In the genomic region with DNA sequence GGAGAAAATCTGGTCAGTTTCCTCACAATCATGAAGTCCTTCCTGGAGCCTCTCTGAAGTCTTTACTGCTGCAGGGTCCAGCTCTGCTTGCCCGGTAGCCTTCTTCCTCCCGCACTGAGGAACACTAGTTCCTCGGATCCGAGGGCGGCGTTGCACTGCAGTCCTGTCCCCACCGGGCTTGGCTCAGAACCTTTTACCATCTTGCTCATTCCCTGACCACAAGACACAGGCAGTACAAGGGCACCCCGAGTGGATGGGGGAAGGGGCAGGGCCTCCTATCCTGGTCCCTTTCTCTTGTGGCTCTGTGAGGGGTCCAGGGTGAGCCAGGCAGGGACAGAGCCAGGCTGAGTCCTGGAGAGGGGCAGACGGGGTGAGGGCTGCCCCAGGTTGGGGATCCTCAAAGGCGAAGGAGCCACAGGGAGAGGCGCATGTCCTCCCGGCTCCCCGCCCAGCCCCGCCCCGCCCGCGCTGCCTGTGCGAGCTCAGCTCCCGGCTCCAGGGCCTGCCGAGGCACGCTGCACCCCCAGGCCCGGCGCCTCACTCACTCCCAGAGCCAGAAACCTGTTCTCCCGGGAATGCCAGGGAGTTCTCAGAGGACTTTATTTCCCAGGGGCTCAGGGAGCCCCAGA, we compare ENCODE assay signal across 22 cellular contexts. TPM values are rescaled to one million over a fixed set of nuclear protein-coding genes. Genes with fewer than 3 reads are reported as not detected.
DNase-seq lines count a peak whose midpoint lies in the region; ATAC-seq and TF ChIP-seq lines count a peak whose summit lies in the region.
"Had no signal": no experiment of that assay in that cellular context is flagged by ENCODE, and none has a peak within 500 bp of the region (broad histone marks: within the 10 kb centered on the region; RNA-seq: fewer than 3 reads in every experiment).

No MANE protein-coding gene starts in this region.

- no peak overlapping the region for H3K4ac ChIP-seq in neuronal stem cell (ENCODE audit: low read length)
- no peak overlapping the region for H3K4ac ChIP-seq in mesenchymal stem cell (ENCODE audit: low read depth in 1 of 2, low read length in 2 of 2)

- POLR2A ChIA-PET in RWPE1 (lab: Yijun Ruan, JAX; ENCODE audit: low non-redundant PET), result interaction anchor here (0.6 to 2.3 kb wide), 2 partner anchors 20 to 69 kb away, joined by 3 to 8 read pairs; no protein-coding TSS in a partner anchor

- H3K18ac ChIP-seq in neuronal stem cell (ENCODE audit: low read length) (peak overlapping the region; percentile 84), mesenchymal stem cell (ENCODE audit: low read depth in 1 of 2, low read length in 2 of 2) (no peak overlapping the region)

- H3K4me1 ChIP-seq in GM23338 (ENCODE audit: insufficient read depth) (peaks cover 15% of the 10 kb centered on the region; the same call in 1 of the 2 replicates), neuronal stem cell (ENCODE audit: control insufficient read depth in 2 of 2, insufficient read depth in 1 of 2, low read depth in 1 of 2, low read length in 2 of 2) (peaks cover 0 to 7% of the 10 kb centered on the region in 2 donors), BE2C (no peaks in the 10 kb centered on the region), mesenchymal stem cell (ENCODE audit: control insufficient read depth, insufficient read depth, low read depth, low read length) (peaks cover 4% of the 10 kb centered on the region)

- H3K4me3 ChIP-seq in GM23338 (peak overlapping the region; percentile 32), epithelial cell of esophagus (ENCODE audit: low read length) (peak overlapping the region; percentile 64), neuronal stem cell (ENCODE audit: low read length in 2 of 2) (no peak overlapping the region), BE2C (ENCODE audit: low read depth, low read length) (no peak overlapping the region), mesenchymal stem cell (ENCODE audit: insufficient read depth in 1 of 2, low read depth in 1 of 2, low read length in 2 of 2) (no peak overlapping the region)

- H3K9ac ChIP-seq in neuronal stem cell (ENCODE audit: low read depth, low read length, poor library complexity) (no peak overlapping the region), mesenchymal stem cell (ENCODE audit: low read length) (no peak overlapping the region)
- H3K9ac ChIP-seq: KMS-11 had no signal

- H3K23ac ChIP-seq in neuronal stem cell (ENCODE audit: low read depth, low read length, poor library complexity) (peak overlapping the region; percentile 62), mesenchymal stem cell (ENCODE audit: low read length in 2 of 2) (no peak overlapping the region)

- H3K79me2 ChIP-seq in GM23338 (replicated peaks; ENCODE audit: insufficient read depth), result no peaks in the 10 kb centered on the region

- H3K4me1 Mint-ChIP-seq in GM23338, result peaks cover 18% of the 10 kb centered on the region
- H3K4me1 Mint-ChIP-seq: activated CD4-positive, alpha-beta T cell treated with anti-CD3 and anti-CD28 coated beads, Interleukin-2, amount 10 ng/mL, durations not matched to agents 24 days and 14 days; endodermal cell had no signal

- H2AK5ac ChIP-seq in neuronal stem cell (ENCODE audit: low read depth, low read length), result peak overlapping the region; percentile 40
- no peak overlapping the region for H2AK5ac ChIP-seq in mesenchymal stem cell (ENCODE audit: low read length, severe bottlenecking)

- peak; percentile 69 for DNase-seq in GM23338 (ENCODE audit: low spot score)
- peak; percentile 95 for DNase-seq in RWPE1 (ENCODE audit: low spot score)
- DNase-seq in epithelial cell of esophagus (ENCODE audit: low read depth), result peak; percentile 94
- DNase-seq in neuronal stem cell (ENCODE audit: low spot score), result no peak
- DNase-seq in activated gamma-delta T cell treated with Interleukin-2 at 50 U/mL for 16 hours, result no peak
- no peak for DNase-seq in BE2C
- DNase-seq in mesenchymal stem cell, result no peak
- no peak for DNase-seq in GM20000 (ENCODE audit: low spot score)
- DNase-seq: activated CD4-positive, alpha-beta T cell treated with anti-CD3 and anti-CD28 coated beads, Interleukin-2, amount 10 ng/mL, durations not matched to agents 24 days and 14 days; activated naive CD4-positive, alpha-beta T cell treated with Interleukin-2 at 50 U/mL for 16 hours; aorta; EL; endodermal cell; HCEC 1CT; NCI-H1048 had no signal

- H3K9me2 ChIP-seq in GM23338 (ENCODE audit: insufficient read depth), result no peaks in the 10 kb centered on the region

- H3K9me3 ChIP-seq in neuronal stem cell (replicated peaks in 1 of 2; ENCODE audit: control insufficient read depth in 2 of 2, insufficient read depth in 1 of 2, low read depth in 1 of 2, low read length in 2 of 2), result no peaks in the 10 kb centered on the region
- no peaks in the 10 kb centered on the region for H3K9me3 ChIP-seq in BE2C
- no peaks in the 10 kb centered on the region for H3K9me3 ChIP-seq in mesenchymal stem cell (ENCODE audit: control insufficient read depth, low read length)

- no peak overlapping the region for H3K27ac ChIP-seq in GM23338 (ENCODE audit: low read depth)
- peak overlapping the region; percentile 76 for H3K27ac ChIP-seq in RWPE1
- H3K27ac ChIP-seq in neuronal stem cell (replicated peaks; ENCODE audit: low read length), result no peak overlapping the region
- no peak overlapping the region for H3K27ac ChIP-seq in mesenchymal stem cell (ENCODE audit: low read length, poor library complexity, severe bottlenecking)
- H3K27ac ChIP-seq: KMS-11 had no signal

- H2BK12ac ChIP-seq in neuronal stem cell (ENCODE audit: low read length) (no peak overlapping the region), mesenchymal stem cell (ENCODE audit: low read length in 2 of 2) (no peak overlapping the region)

- H3F3A ChIP-seq in GM23338 (replicated peaks; ENCODE audit: low read depth), result no peaks in the 10 kb centered on the region

- H2BK5ac ChIP-seq in neuronal stem cell (ENCODE audit: low read length) (peak overlapping the region; percentile 43), mesenchymal stem cell (ENCODE audit: low read depth, low read length, poor library complexity, severe bottlenecking) (no peak overlapping the region)

- CTCF ChIA-PET in RWPE1 (lab: Yijun Ruan, JAX), result interaction anchor here (0.7 to 1.2 kb wide), 3 partner anchors 14 to 58 kb away, joined by 3 to 4 read pairs (median 3); no protein-coding TSS in a partner anchor

- H3K27me3 ChIP-seq in GM23338 (ENCODE audit: insufficient read depth), result 0 out of 2 replicates have a peak, but pooled peaks cover 6% of the 10 kb centered on the region
- peaks cover 0 to 65% (median 2%) of the 10 kb centered on the region in 3 experiments for H3K27me3 ChIP-seq in neuronal stem cell (ENCODE audit: control insufficient read depth in 3 of 3, insufficient read depth in 3 of 3, low read depth in 1 of 3, low read length in 3 of 3)
- H3K27me3 ChIP-seq in BE2C, result no peaks in the 10 kb centered on the region
- peaks cover 78 to 84% of the 10 kb centered on the region in 2 experiments for H3K27me3 ChIP-seq in mesenchymal stem cell (ENCODE audit: control insufficient read depth in 1 of 2, insufficient read depth in 1 of 2, low read length in 2 of 2)

- no peak overlapping the region for H4K91ac ChIP-seq in neuronal stem cell (ENCODE audit: low read depth, low read length, poor library complexity)
- H4K91ac ChIP-seq in mesenchymal stem cell (ENCODE audit: low read length), result no peak overlapping the region

- peak; percentile 93 for ATAC-seq in GM23338
- ATAC-seq: left lobe of liver, sciatic nerve had no signal

- H3K4me3 Mint-ChIP-seq in GM23338, result no peak overlapping the region
- H3K4me3 Mint-ChIP-seq: activated CD4-positive, alpha-beta T cell treated with anti-CD3 and anti-CD28 coated beads, Interleukin-2, amount 10 ng/mL, durations not matched to agents 24 days and 14 days; endodermal cell; stimulated activated naive CD8-positive, alpha-beta T cell treated with anti-CD3 and anti-CD28 coated beads, Interleukin-15, Interleukin-2, amounts not matched to agents 100 ng/mL and 50 ng/mL, for 24 hours had no signal

- peaks cover 7% of the 10 kb centered on the region for H3K27me3 Mint-ChIP-seq in GM23338 (ENCODE audit: insufficient read depth, low read depth, poor library complexity)

- no CpG with 5 or more reads among the region's 24 CpGs for WGBS in neuronal stem cell (ENCODE audit: extremely low coverage in 2 of 2, insufficient read length in 2 of 2, insufficient replicate concordance in 1 of 2), 2 donors
- 49% methylated on average over 24 of the region's 24 CpGs for WGBS in mesenchymal stem cell

- H3K27ac Mint-ChIP-seq in GM23338, result no peak overlapping the region
- H3K27ac Mint-ChIP-seq: activated CD4-positive, alpha-beta T cell treated with anti-CD3 and anti-CD28 coated beads, Interleukin-2, amount 10 ng/mL, durations not matched to agents 24 days and 14 days; endodermal cell; stimulated activated naive CD8-positive, alpha-beta T cell treated with anti-CD3 and anti-CD28 coated beads, Interleukin-15, Interleukin-2, amounts not matched to agents 100 ng/mL and 50 ng/mL, for 24 hours; type B pancreatic cell had no signal

- TF ChIP-seq CTCF in GM23338 (conservative IDR thresholded peaks at IDR 0.05; ENCODE audit: low read depth in 2 of 2) (no peak), RWPE1 (conservative IDR thresholded peaks at IDR 0.05; ENCODE audit: low read depth) (no peak), epithelial cell of esophagus (IDR thresholded peaks at IDR 0.05; ENCODE audit: insufficient read depth, low read depth, low read length, missing control alignments) (no peak), BE2C (IDR thresholded peaks at IDR 0.05; ENCODE audit: low read depth, low read length) (no peak), GM20000 (IDR thresholded peaks at IDR 0.05; ENCODE audit: extremely low read depth, missing control alignments) (no peak)

- H3K4me2 ChIP-seq in GM23338, result peak overlapping the region; percentile 60
- H3K4me2 ChIP-seq in neuronal stem cell (ENCODE audit: insufficient read depth, low read length, poor library complexity, severe bottlenecking), result peak overlapping the region; percentile 31
- no peak overlapping the region for H3K4me2 ChIP-seq in mesenchymal stem cell (ENCODE audit: low read length, poor library complexity, severe bottlenecking)
- H3K4me2 ChIP-seq: KMS-11 had no signal

- H3K9me3 Mint-ChIP-seq in GM23338, result no peaks in the 10 kb centered on the region
- H3K9me3 Mint-ChIP-seq: activated CD4-positive, alpha-beta T cell treated with anti-CD3 and anti-CD28 coated beads, Interleukin-2, amount 10 ng/mL, durations not matched to agents 24 days and 14 days; endodermal cell; stimulated activated naive CD8-positive, alpha-beta T cell treated with anti-CD3 and anti-CD28 coated beads, Interleukin-15, Interleukin-2, amounts not matched to agents 100 ng/mL and 50 ng/mL, for 24 hours; type B pancreatic cell had no signal

- H3K14ac ChIP-seq in neuronal stem cell (ENCODE audit: low read length) (no peak overlapping the region), mesenchymal stem cell (ENCODE audit: low read length in 2 of 2) (no peak overlapping the region)

- no peak overlapping the region for H4K8ac ChIP-seq in neuronal stem cell (ENCODE audit: low read depth, low read length)
- no peak overlapping the region for H4K8ac ChIP-seq in mesenchymal stem cell (ENCODE audit: low read length)

- H2BK120ac ChIP-seq in neuronal stem cell (ENCODE audit: low read depth, low read length), result peak overlapping the region; percentile 67
- no peak overlapping the region for H2BK120ac ChIP-seq in mesenchymal stem cell (ENCODE audit: low read depth, low read length)

- H3K36me3 Mint-ChIP-seq in GM23338 (ENCODE audit: low read depth), result no peaks in the 10 kb centered on the region
- H3K36me3 Mint-ChIP-seq: type B pancreatic cell had no signal

- H3K36me3 ChIP-seq in GM23338 (ENCODE audit: insufficient read depth), result no peaks in the 10 kb centered on the region
- no peaks in the 10 kb centered on the region for H3K36me3 ChIP-seq in neuronal stem cell (replicated peaks in 1 of 2; ENCODE audit: control insufficient read depth in 2 of 2, insufficient read depth in 2 of 2, low read length in 2 of 2)
- no peaks in the 10 kb centered on the region for H3K36me3 ChIP-seq in BE2C
- no peaks in the 10 kb centered on the region for H3K36me3 ChIP-seq in mesenchymal stem cell (ENCODE audit: control insufficient read depth in 1 of 2, insufficient read depth in 2 of 2, low read depth in 1 of 2, low read length in 2 of 2)

- H2AFZ ChIP-seq in GM23338 (peak overlapping the region; percentile 99), neuronal stem cell (ENCODE audit: low read length) (no peak overlapping the region), mesenchymal stem cell (ENCODE audit: low read depth, low read length) (no peak overlapping the region)

- H4K20me1 ChIP-seq in GM23338 (replicated peaks; ENCODE audit: insufficient read depth), result no peaks in the 10 kb centered on the region

- H2BK15ac ChIP-seq in neuronal stem cell (ENCODE audit: low read length) (peak overlapping the region; percentile 76), mesenchymal stem cell (ENCODE audit: low read depth, poor library complexity, severe bottlenecking) (no peak overlapping the region)

- H3K79me1 ChIP-seq in neuronal stem cell (ENCODE audit: low read depth, low read length) (peaks cover 3% of the 10 kb centered on the region), mesenchymal stem cell (replicated peaks; ENCODE audit: low read length, poor library complexity, severe bottlenecking) (no peaks in the 10 kb centered on the region)

RNA-seq across cellular contexts. Expression of a gene that starts 1.5 kb away (rescaled TPM):
- total RNA-seq in GM23338 (2014; rRNA removed; shearing (Covaris generic)), result not detected in 2 replicates
- not detected in 2 replicates for polyA plus RNA-seq in GM23338 (2016; fragmentation: Nextera tagmentation; extraction: Ambion mirVana)
- polyA plus RNA-seq in neuronal stem cell (2013, experiment 1 of 2), result not detected
- not detected for polyA plus RNA-seq in neuronal stem cell (2013, experiment 2 of 2)
- not detected for polyA plus RNA-seq in BE2C (2012; ENCODE audit: insufficient read depth, insufficient read length, low read depth)
- polyA plus RNA-seq in mesenchymal stem cell (2013, experiment 1 of 2), result not detected
- polyA plus RNA-seq in mesenchymal stem cell (2013, experiment 2 of 2), result not detected
- total RNA-seq: activated CD4-positive, alpha-beta T cell treated with anti-CD3 and anti-CD28 coated beads, Interleukin-2, amount 10 ng/mL, durations not matched to agents 24 days and 14 days; aorta; cerebellum; endodermal cell; left lobe of liver; omental fat pad; sciatic nerve had no signal
- polyA plus RNA-seq: aorta had no signal

RNA-seq across cellular contexts. Expression of a gene that starts 34.2 kb away (rescaled TPM):
- not detected in 2 replicates for total RNA-seq in GM23338 (2014; rRNA removed; shearing (Covaris generic))
- polyA plus RNA-seq in GM23338 (2016; fragmentation: Nextera tagmentation; extraction: Ambion mirVana), result not detected in 2 replicates
- not detected for polyA plus RNA-seq in neuronal stem cell (2013, experiment 1 of 2)
- not detected for polyA plus RNA-seq in neuronal stem cell (2013, experiment 2 of 2)
- polyA plus RNA-seq in BE2C (2012; ENCODE audit: insufficient read depth, insufficient read length, low read depth), result not detected
- polyA plus RNA-seq in mesenchymal stem cell (2013, experiment 1 of 2), result not detected
- not detected for polyA plus RNA-seq in mesenchymal stem cell (2013, experiment 2 of 2)
- total RNA-seq: activated CD4-positive, alpha-beta T cell treated with anti-CD3 and anti-CD28 coated beads, Interleukin-2, amount 10 ng/mL, durations not matched to agents 24 days and 14 days; aorta; cerebellum; endodermal cell; omental fat pad; sciatic nerve had no signal

RNA-seq across cellular contexts. Expression of a gene that starts 44.7 kb away (rescaled TPM):
- 78.4 and 93.5 TPM in 2 replicates for total RNA-seq in GM23338 (2014; rRNA removed; shearing (Covaris generic))
- 36.9 and 39.0 TPM in 2 replicates for polyA plus RNA-seq in GM23338 (2016; fragmentation: Nextera tagmentation; extraction: Ambion mirVana)
- polyA plus RNA-seq in neuronal stem cell (2013, experiment 1 of 2), result 79.0 TPM
- 76.0 TPM for polyA plus RNA-seq in neuronal stem cell (2013, experiment 2 of 2)
- polyA plus RNA-seq in BE2C (2012; ENCODE audit: insufficient read depth, insufficient read length, low read depth), result 22.6 TPM
- 36.8 TPM for polyA plus RNA-seq in mesenchymal stem cell (2013, experiment 1 of 2)
- 34.3 TPM for polyA plus RNA-seq in mesenchymal stem cell (2013, experiment 2 of 2)

Comparison
In these comparisons a context has a peak if more than half of its experiments do, and no peak if none do; other contexts are left out.
1. DNase-seq: peak in GM23338 (single experiment), RWPE1 (single experiment) and epithelial cell of esophagus (single experiment); none in neuronal stem cell (single experiment), activated gamma-delta T cell treated with Interleukin-2 at 50 U/mL for 16 hours (single experiment), BE2C (single experiment), mesenchymal stem cell (single experiment) and GM20000 (single experiment).
2. H3K4me3 ChIP-seq: peak in GM23338 (single experiment) and epithelial cell of esophagus (single experiment); none in neuronal stem cell (0 of 2), BE2C (single experiment) and mesenchymal stem cell (0 of 2).